22 cellular contexts compared by ENCODE assay signal in the genomic region with DNA sequence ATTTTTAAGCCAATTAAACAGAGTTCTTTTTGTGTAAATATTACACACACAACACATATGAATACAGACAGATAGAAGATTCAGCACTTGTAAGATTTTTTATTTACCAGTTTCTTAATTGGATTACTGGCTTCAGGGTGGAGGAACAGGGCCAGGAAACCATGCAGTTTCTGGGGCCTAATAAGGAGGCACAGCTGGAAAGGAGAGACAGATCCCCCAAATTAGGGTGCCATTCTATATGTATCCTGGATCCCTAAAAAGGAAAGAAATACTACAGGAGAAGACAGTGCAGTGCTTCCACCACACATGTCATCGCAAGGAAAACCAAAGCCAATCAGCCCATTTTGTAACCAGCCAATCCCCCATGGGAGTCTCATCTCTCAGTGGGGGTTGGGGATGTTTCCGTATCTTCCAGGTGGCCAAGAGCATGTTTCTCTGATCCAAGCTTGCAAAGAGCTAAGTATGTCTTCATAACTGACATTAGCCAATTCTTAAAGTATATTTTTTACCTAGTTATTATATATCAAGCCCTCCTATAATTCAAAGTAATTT. TPM values are rescaled to one million over a fixed set of nuclear protein-coding genes. Genes with fewer than 3 reads are reported as not detected.
DNase-seq lines count a peak whose midpoint lies in the region; ATAC-seq, FAIRE-seq and TF ChIP-seq lines count a peak whose summit lies in the region.
"Had no signal": no experiment of that assay in that cellular context is flagged by ENCODE, and none has a peak within 500 bp of the region (broad histone marks: within the 10 kb centered on the region; RNA-seq: fewer than 3 reads in every experiment).

No MANE protein-coding gene starts in this region.

- H3K9ac ChIP-seq in K562 (ENCODE audit: insufficient read depth in 1 of 2, low read depth in 2 of 2, low read length in 2 of 2), result no peak overlapping the region

- TF ChIP-seq EP300 in K562 (IDR thresholded peaks at IDR 0.05; ENCODE audit: low read length), result no peak

- no peaks in the 10 kb centered on the region for H3K9me1 ChIP-seq in K562 (ENCODE audit: control insufficient read depth, insufficient read depth, low read length)

- H3K4me2 ChIP-seq in K562 (ENCODE audit: insufficient read depth, low read length), result no peak overlapping the region
- H3K4me2 ChIP-seq: A549 had no signal

- no peaks in the 10 kb centered on the region for H4K20me1 ChIP-seq in K562 (replicated peaks; ENCODE audit: control insufficient read depth, insufficient read depth, low read length)

- H3K36me3 Mint-ChIP-seq in CD8-positive, alpha-beta T cell, result no peaks in the 10 kb centered on the region
- H3K36me3 Mint-ChIP-seq: IgD-negative memory B cell had no signal

- POLR2A ChIA-PET in K562 (lab: Yijun Ruan, JAX), result interaction anchor here (1.5 kb wide), 1 partner anchor 18 kb away, joined by 6 read pairs; no protein-coding TSS in a partner anchor
- POLR2A ChIA-PET in CD8-positive, alpha-beta T cell (lab: Charles Lee), result no interaction called here

- FAIRE-seq in K562 (lab: Jason Lieb, UNC), result no peak
- FAIRE-seq: A549, GM12892, HepG2 had no signal

- peaks cover 9% of the 10 kb centered on the region for H3K27me3 Mint-ChIP-seq in CD8-positive, alpha-beta T cell (ENCODE audit: low read depth)

- H2AFZ ChIP-seq in K562 (ENCODE audit: low read depth, low read length), result no peak overlapping the region

- no peak overlapping the region for H3K4me3 ChIP-seq in K562
- H3K4me3 ChIP-seq in CD8-positive, alpha-beta T cell (ENCODE audit: low read depth, low read length), result no peak overlapping the region
- H3K4me3 ChIP-seq: A549 had no signal

- no peak for TF ChIP-seq RAD21 in K562 (CRISPR knock-in tag; conservative IDR thresholded peaks at IDR 0.05 in 1 of 2, IDR thresholded peaks at IDR 0.05 in 1 of 2)

- peaks cover 21% of the 10 kb centered on the region for H3K9me3 Mint-ChIP-seq in CD8-positive, alpha-beta T cell

- DNase-seq in DMS53 (lab: John Stamatoyannopoulos, UW) (peak; percentile 25), DMS53 treated with DMSO at 0.1 percent for 48 hours (lab: John Stamatoyannopoulos, UW; ENCODE audit: unreplicated experiment) (no peak), OCI-M1 (lab: John Stamatoyannopoulos, UW) (peak; percentile 34), K562 (ENCODE audit: extremely low read depth in 1 of 4, low spot score in 3 of 4) (peak in 1 of 4 experiments; percentile 52), myocyte (ENCODE audit: low read depth) (peak; percentile 0), NCI-H128 (lab: John Stamatoyannopoulos, UW; ENCODE audit: unreplicated experiment) (no peak)
- no peak for DNase-seq in CD8-positive, alpha-beta T cell
- DNase-seq: AML-193; CD4-positive, alpha-beta T cell; GDM1; HCEC 1CT; KG1 had no signal

- whole genome bisulfite sequencing in K562 (ENCODE audit: insufficient coverage, low coverage, missing lambda C conversion rate), result 57% methylated on average over 2 of the region's 2 CpGs

- ATAC-seq in K562, result no peak
- no peak for ATAC-seq in GM18520 (IDR thresholded peaks at IDR 0.05; ENCODE audit: unreplicated experiment)
- ATAC-seq in CD8-positive, alpha-beta T cell, result no peak
- ATAC-seq: A549, HepG2 had no signal

- TF ChIP-seq POLR2A in K562 (conservative IDR thresholded peaks at IDR 0.05), result no peak

- in situ Hi-C loops in K562 (cut with MboI), result no loop called here

- intact Hi-C loops in K562 (cut with micrococcal nuclease), result no loop called here
- intact Hi-C loops in CD8-positive, alpha-beta T cell (cut with DNase I, micrococcal nuclease), result no loop called here

- no peaks in the 10 kb centered on the region for H3K4me1 Mint-ChIP-seq in CD8-positive, alpha-beta T cell (ENCODE audit: low read depth)
- H3K4me1 Mint-ChIP-seq: IgD-negative memory B cell had no signal

- no peak for TF ChIP-seq CTCF in K562 (IDR thresholded peaks at IDR 0.05 in 2 of 3, conservative IDR thresholded peaks at IDR 0.05 in 1 of 3; ENCODE audit: insufficient read depth in 2 of 3, low read depth in 1 of 3, low read length in 3 of 3)
- no peak for TF ChIP-seq CTCF in CD8-positive, alpha-beta T cell (IDR thresholded peaks at IDR 0.05)

- H3K4me3 Mint-ChIP-seq in CD8-positive, alpha-beta T cell, result no peak overlapping the region
- H3K4me3 Mint-ChIP-seq: CD4-positive, alpha-beta T cell had no signal

- no peak overlapping the region for H3K27ac ChIP-seq in K562 (ENCODE audit: extremely low read depth, low read depth, low read length)
- H3K27ac ChIP-seq in CD8-positive, alpha-beta T cell (ENCODE audit: low read depth, low read length), result no peak overlapping the region
- H3K27ac ChIP-seq: 22Rv1, A549, C4-2B had no signal

- peaks cover 19% of the 10 kb centered on the region for H3K9me3 ChIP-seq in K562 (replicated peaks; ENCODE audit: control insufficient read depth, insufficient read depth, low read depth, low read length)
- H3K9me3 ChIP-seq in CD8-positive, alpha-beta T cell (ENCODE audit: low read length), result no peaks in the 10 kb centered on the region

- no TSS peak for BruUV-seq in K562 (replicated peaks; lab: Mats Ljungman, UMichigan)

- CTCF ChIA-PET in K562 (lab: Yijun Ruan, JAX; ENCODE audit: low intra/inter-chr PET ratio), result no interaction called here
- CTCF ChIA-PET in CD8-positive, alpha-beta T cell (lab: Charles Lee), result interaction anchor here (0.9 kb wide), 1 partner anchor 9 kb away, joined by 3 read pairs; no protein-coding TSS in a partner anchor

- H3K4me1 ChIP-seq in K562 (replicated peaks in 1 of 2; ENCODE audit: control insufficient read depth in 2 of 2, insufficient read depth in 2 of 2, low read length in 2 of 2), result no peaks in the 10 kb centered on the region
- H3K4me1 ChIP-seq in CD8-positive, alpha-beta T cell (ENCODE audit: insufficient read depth, low read length), result no peaks in the 10 kb centered on the region
- H3K4me1 ChIP-seq: A549 had no signal

- H3K79me2 ChIP-seq in K562 (ENCODE audit: control insufficient read depth, insufficient read depth, low read length), result no peaks in the 10 kb centered on the region

- H3K27me3 ChIP-seq in K562 (ENCODE audit: control insufficient read depth in 2 of 2, insufficient read depth in 2 of 2, low read length in 2 of 2), result no peaks in the 10 kb centered on the region
- no peaks in the 10 kb centered on the region for H3K27me3 ChIP-seq in CD8-positive, alpha-beta T cell (ENCODE audit: insufficient read depth, low read length)

- no peak overlapping the region for H3K27ac Mint-ChIP-seq in CD8-positive, alpha-beta T cell
- H3K27ac Mint-ChIP-seq: CD4-positive, alpha-beta T cell; IgD-negative memory B cell had no signal

- H3K36me3 ChIP-seq in K562 (ENCODE audit: control insufficient read depth, insufficient read depth, low read length), result no peaks in the 10 kb centered on the region
- H3K36me3 ChIP-seq in CD8-positive, alpha-beta T cell (ENCODE audit: insufficient read depth, low read length), result no peaks in the 10 kb centered on the region

RNA-seq across cellular contexts. Expression of a gene that starts 15.8 kb away (rescaled TPM):
- total RNA-seq in K562 (2011; cell fraction: chromatin; rRNA removed; ENCODE audit: low replicate concordance), result 38.9 and 65.2 TPM in 2 replicates
- 20.8 and 22.5 TPM in 2 replicates for total RNA-seq in K562 (2011; cell fraction: nucleolus; rRNA removed)
- total RNA-seq in K562 (2011; cell fraction: nucleoplasm; rRNA removed), result 48.2 and 94.6 TPM in 2 replicates
- total RNA-seq in K562 (2014; rRNA removed) (5.0 and 6.1 TPM in 2 replicates), K562 (2014; rRNA removed; fragmentation: Illumina TruSeq; extraction: Trizol) (5.6 and 6.5 TPM in 2 replicates), K562 (2015; rRNA removed; fragmentation: Illumina TruSeq; extraction: Trizol) (5.8 and 6.5 TPM in 2 replicates), K562 (2021) (11.9 and 15.3 TPM in 2 replicates), myocyte (not detected in 2 replicates)
- polyA plus RNA-seq in K562 (2011; rRNA removed) (9.9 and 18.7 TPM in 2 replicates), K562 (2014; fragmentation: Illumina TruSeq; extraction: Trizol) (16.0 and 18.5 TPM in 2 replicates), K562 (2014; fragmentation: Nextera tagmentation; extraction: Ambion mirVana) (10 to 100 TPM; 16.9 to 21.9 TPM), K562 (2014; rRNA removed) (13.3 and 16.6 TPM in 2 replicates)
- polyA plus RNA-seq in K562 (2011; cell fraction: cytosol; rRNA removed), result 10.0 and 10.8 TPM in 2 replicates
- 54.0 and 57.5 TPM in 2 replicates for polyA plus RNA-seq in K562 (2011; cell fraction: nucleus; rRNA removed)
- 14.4 and 28.3 TPM in 2 replicates for polyA plus RNA-seq in K562 (2012)
- 6.4 and 6.8 TPM in 2 replicates for polyA minus RNA-seq in K562 (2011; rRNA and poly(A)+ RNA removed)
- polyA minus RNA-seq in K562 (2011; cell fraction: cytosol; rRNA and poly(A)+ RNA removed), result 7.1 and 10.8 TPM in 2 replicates
- 6.6 and 11.7 TPM in 2 replicates for polyA minus RNA-seq in K562 (2011; cell fraction: nucleus; rRNA and poly(A)+ RNA removed)
- polyA plus RNA-seq in myocyte (2012), result not detected
- not detected for total RNA-seq in CD8-positive, alpha-beta T cell
- total RNA-seq: Daoy, H4, HepG2 had no signal
- polyA plus RNA-seq: A549, BJ, HepG2, IgD-negative memory B cell had no signal

RNA-seq across cellular contexts. Expression of a gene that starts 45.2 kb away (rescaled TPM):
- 12.6 and 19.9 TPM in 2 replicates for total RNA-seq in K562 (2011; cell fraction: chromatin; rRNA removed; ENCODE audit: low replicate concordance)
- 16.7 and 17.7 TPM in 2 replicates for total RNA-seq in K562 (2011; cell fraction: nucleolus; rRNA removed)
- total RNA-seq in K562 (2011; cell fraction: nucleoplasm; rRNA removed), result 13.4 and 15.6 TPM in 2 replicates
- total RNA-seq in K562 (2014; rRNA removed) (61.3 and 68.3 TPM in 2 replicates), K562 (2014; rRNA removed; fragmentation: Illumina TruSeq; extraction: Trizol) (10.5 and 12.2 TPM in 2 replicates), K562 (2015; rRNA removed; fragmentation: Illumina TruSeq; extraction: Trizol) (30.4 and 31.8 TPM in 2 replicates), K562 (2021) (45.3 and 50.6 TPM in 2 replicates), myocyte (26.7 and 30.9 TPM in 2 replicates)
- polyA plus RNA-seq in K562 (2011; rRNA removed) (12.3 and 14.3 TPM in 2 replicates), K562 (2014; fragmentation: Illumina TruSeq; extraction: Trizol) (14.7 and 26.5 TPM in 2 replicates), K562 (2014; fragmentation: Nextera tagmentation; extraction: Ambion mirVana) (1 to 10 TPM; 1.4 to 1.8 TPM), K562 (2014; rRNA removed) (52.7 and 61.5 TPM in 2 replicates)
- polyA plus RNA-seq in K562 (2011; cell fraction: cytosol; rRNA removed), result 11.6 and 21.6 TPM in 2 replicates
- polyA plus RNA-seq in K562 (2011; cell fraction: nucleus; rRNA removed), result 17.7 and 31.0 TPM in 2 replicates
- 23.2 and 31.5 TPM in 2 replicates for polyA plus RNA-seq in K562 (2012)
- 5.3 TPM in 2 replicates for polyA minus RNA-seq in K562 (2011; rRNA and poly(A)+ RNA removed)
- polyA minus RNA-seq in K562 (2011; cell fraction: cytosol; rRNA and poly(A)+ RNA removed), result 8.6 and 9.6 TPM in 2 replicates
- 5.5 and 8.2 TPM in 2 replicates for polyA minus RNA-seq in K562 (2011; cell fraction: nucleus; rRNA and poly(A)+ RNA removed)
- polyA plus RNA-seq in myocyte (2012), result 16.5 TPM
- total RNA-seq in CD8-positive, alpha-beta T cell, result 10 to 100 TPM; 17.0 to 17.8 TPM

RNA-seq across cellular contexts. Expression of a gene that starts 57.1 kb away (rescaled TPM):
- total RNA-seq in K562 (2011; cell fraction: chromatin; rRNA removed; ENCODE audit: low replicate concordance), result 32.2 and 75.9 TPM in 2 replicates
- 43.3 and 44.7 TPM in 2 replicates for total RNA-seq in K562 (2011; cell fraction: nucleolus; rRNA removed)
- total RNA-seq in K562 (2011; cell fraction: nucleoplasm; rRNA removed), result 40.6 and 56.1 TPM in 2 replicates
- total RNA-seq in K562 (2014; rRNA removed) (27.2 and 28.0 TPM in 2 replicates), K562 (2014; rRNA removed; fragmentation: Illumina TruSeq; extraction: Trizol) (7.7 and 9.4 TPM in 2 replicates), K562 (2015; rRNA removed; fragmentation: Illumina TruSeq; extraction: Trizol) (22.3 and 22.6 TPM in 2 replicates), K562 (2021) (32.4 and 35.6 TPM in 2 replicates), myocyte (34.7 and 37.4 TPM in 2 replicates)
- polyA plus RNA-seq in K562 (2011; rRNA removed) (23.4 and 33.6 TPM in 2 replicates), K562 (2014; fragmentation: Illumina TruSeq; extraction: Trizol) (15.5 and 23.8 TPM in 2 replicates), K562 (2014; fragmentation: Nextera tagmentation; extraction: Ambion mirVana) (1 to 10 TPM in 1 of 2 experiments, under 1 TPM in 1; 0.73 to 1.4 TPM), K562 (2014; rRNA removed) (32.6 and 34.8 TPM in 2 replicates)
- polyA plus RNA-seq in K562 (2011; cell fraction: cytosol; rRNA removed), result 28.9 and 48.4 TPM in 2 replicates
- polyA plus RNA-seq in K562 (2011; cell fraction: nucleus; rRNA removed), result 91.8 and 102 TPM in 2 replicates
- polyA plus RNA-seq in K562 (2012), result 24.0 and 26.3 TPM in 2 replicates
- 12.6 and 25.7 TPM in 2 replicates for polyA minus RNA-seq in K562 (2011; rRNA and poly(A)+ RNA removed)
- polyA minus RNA-seq in K562 (2011; cell fraction: cytosol; rRNA and poly(A)+ RNA removed), result 16.2 and 27.5 TPM in 2 replicates
- polyA minus RNA-seq in K562 (2011; cell fraction: nucleus; rRNA and poly(A)+ RNA removed), result 15.6 and 19.2 TPM in 2 replicates
- 29.3 TPM for polyA plus RNA-seq in myocyte (2012)
- 10 to 100 TPM; 17.8 to 21.2 TPM for total RNA-seq in CD8-positive, alpha-beta T cell

RNA-seq across cellular contexts. Expression of a gene that starts 57.2 kb away (rescaled TPM):
- total RNA-seq in K562 (2011; cell fraction: chromatin; rRNA removed; ENCODE audit: low replicate concordance), result 435 and 818 TPM in 2 replicates
- 981 and 1,003 TPM in 2 replicates for total RNA-seq in K562 (2011; cell fraction: nucleolus; rRNA removed)
- total RNA-seq in K562 (2011; cell fraction: nucleoplasm; rRNA removed), result 983 and 1,497 TPM in 2 replicates
- total RNA-seq in K562 (2014; rRNA removed) (2,031 and 2,305 TPM in 2 replicates), K562 (2014; rRNA removed; fragmentation: Illumina TruSeq; extraction: Trizol) (2,847 and 3,141 TPM in 2 replicates), K562 (2015; rRNA removed; fragmentation: Illumina TruSeq; extraction: Trizol) (3,167 and 3,195 TPM in 2 replicates), K562 (2021) (2,893 and 3,009 TPM in 2 replicates), myocyte (1,608 and 1,677 TPM in 2 replicates)
- polyA plus RNA-seq in K562 (2011; rRNA removed) (2,555 and 3,221 TPM in 2 replicates), K562 (2014; fragmentation: Illumina TruSeq; extraction: Trizol) (3,627 and 3,760 TPM in 2 replicates), K562 (2014; fragmentation: Nextera tagmentation; extraction: Ambion mirVana) (1,000 to 10,000 TPM; 1,935 to 2,418 TPM), K562 (2014; rRNA removed) (2,051 and 2,652 TPM in 2 replicates)
- polyA plus RNA-seq in K562 (2011; cell fraction: cytosol; rRNA removed), result 2,594 and 3,399 TPM in 2 replicates
- polyA plus RNA-seq in K562 (2011; cell fraction: nucleus; rRNA removed), result 1,411 and 1,919 TPM in 2 replicates
- 2,443 and 5,674 TPM in 2 replicates for polyA plus RNA-seq in K562 (2012)
- polyA minus RNA-seq in K562 (2011; rRNA and poly(A)+ RNA removed), result 2,918 and 2,983 TPM in 2 replicates
- 1,280 and 1,366 TPM in 2 replicates for polyA minus RNA-seq in K562 (2011; cell fraction: cytosol; rRNA and poly(A)+ RNA removed)
- polyA minus RNA-seq in K562 (2011; cell fraction: nucleus; rRNA and poly(A)+ RNA removed), result 400 and 734 TPM in 2 replicates
- 1,888 TPM for polyA plus RNA-seq in myocyte (2012)
- total RNA-seq in CD8-positive, alpha-beta T cell, result 1,000 to 10,000 TPM; 2,612 to 2,623 TPM

Comparison
In these comparisons a context has a peak if more than half of its experiments do, and no peak if none do; other contexts are left out.
1. DNase-seq: peak in DMS53 (single experiment), OCI-M1 (single experiment) and myocyte (single experiment); none in DMS53 treated with DMSO at 0.1 percent for 48 hours (single experiment), NCI-H128 (single experiment) and CD8-positive, alpha-beta T cell (0 of 7).